In the genomic region with DNA sequence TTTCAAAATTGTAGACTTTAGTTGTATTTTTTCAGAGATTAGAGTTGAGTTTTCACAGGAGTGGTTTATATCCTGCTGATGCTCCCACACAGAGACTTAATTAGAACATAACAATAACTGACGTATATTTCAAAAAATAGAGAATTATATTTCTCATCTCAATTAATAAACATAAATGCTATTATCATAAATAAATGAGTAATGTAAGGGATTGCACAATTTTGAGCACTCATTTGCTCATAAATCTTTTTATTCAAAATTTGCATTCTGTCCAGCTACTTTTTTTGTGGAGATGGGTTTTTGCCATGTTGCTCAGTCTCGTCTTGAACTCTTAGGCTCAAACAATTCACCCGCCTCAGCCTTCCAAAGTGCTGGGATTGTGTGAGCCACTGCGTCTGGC, we compare ENCODE assay signal across 31 cellular contexts.
"Had no signal": no experiment of that assay in that cellular context is flagged by ENCODE, and none has a peak within 500 bp of the region (broad histone marks: within the 10 kb centered on the region; RNA-seq: fewer than 3 reads in every experiment).

No MANE protein-coding gene starts in this region.

- H3K27ac Mint-ChIP-seq: activated CD4-positive, alpha-beta memory T cell treated with anti-CD3 and anti-CD28 coated beads, Interleukin-2, amount 10 ng/mL, durations not matched to agents 7 days and 5 days; activated CD4-positive, alpha-beta T cell treated with anti-CD3 and anti-CD28 coated beads, Interleukin-2, amount 10 ng/mL, durations not matched to agents 7 days and 5 days; activated naive CD4-positive, alpha-beta T cell treated with anti-CD3 and anti-CD28 coated beads for 36 hours; activated naive CD4-positive, alpha-beta T cell treated with anti-CD3 and anti-CD28 coated beads, Interleukin-2, amount 50 U/mL, for 24 hours; activated naive CD8-positive, alpha-beta T cell treated with anti-CD3 and anti-CD28 coated beads for 36 hours; activated naive CD8-positive, alpha-beta T cell treated with anti-CD3 and anti-CD28 coated beads, Interleukin-2, amount 50 U/mL, for 24 hours; activated T-helper 17 cell treated with anti-CD3 and anti-CD28 coated beads, Interleukin-2, amount 50 U/mL, for 72 hours; brain; WTC11 had no signal

- H3K27me3 ChIP-seq: adrenal gland, ascending aorta, breast epithelium, cardiac muscle cell, colonic mucosa, esophagus squamous epithelium, gastrocnemius medialis, heart left ventricle had no signal

- H3K9me3 ChIP-seq: adrenal gland, ascending aorta, breast epithelium, colonic mucosa, esophagus squamous epithelium, gastrocnemius medialis had no signal

- H3K4me3 ChIP-seq: adrenal gland, ascending aorta, breast epithelium, cardiac muscle cell, colonic mucosa, esophagus squamous epithelium, gastrocnemius medialis, heart left ventricle had no signal

- H3K36me3 Mint-ChIP-seq: activated naive CD4-positive, alpha-beta T cell treated with anti-CD3 and anti-CD28 coated beads, Interleukin-2, amount 50 U/mL, for 24 hours; activated naive CD8-positive, alpha-beta T cell treated with anti-CD3 and anti-CD28 coated beads for 36 hours; brain had no signal

- H3K36me3 ChIP-seq: adrenal gland, ascending aorta, breast epithelium, cardiac muscle cell, colonic mucosa, esophagus squamous epithelium, gastrocnemius medialis, heart left ventricle had no signal

- DNase-seq: activated CD4-positive, alpha-beta memory T cell treated with anti-CD3 and anti-CD28 coated beads, Interleukin-2, amount 10 ng/mL, durations not matched to agents 7 days and 5 days; activated CD4-positive, alpha-beta T cell treated with anti-CD3 and anti-CD28 coated beads for 1 hour; activated CD4-positive, alpha-beta T cell treated with anti-CD3 and anti-CD28 coated beads for 4 hours; activated CD4-positive, alpha-beta T cell treated with anti-CD3 and anti-CD28 coated beads, Interleukin-2, amount 10 ng/mL, durations not matched to agents 7 days and 5 days; activated CD4-positive, alpha-beta T cell treated with anti-CD3 and anti-CD28 coated beads, Interleukin-2, amount 50 U/mL, for 4 hours; activated effector memory CD4-positive, alpha-beta T cell treated with Interleukin-2 at 50 U/mL for 16 hours; activated gamma-delta T cell treated with Interleukin-2 at 50 U/mL for 16 hours; activated naive CD4-positive, alpha-beta T cell treated with anti-CD3 and anti-CD28 coated beads for 36 hours; activated naive CD8-positive, alpha-beta T cell treated with anti-CD3 and anti-CD28 coated beads for 36 hours; activated naive CD8-positive, alpha-beta T cell treated with anti-CD3 and anti-CD28 coated beads, Interleukin-2, amount 50 U/mL, for 24 hours; activated T-cell treated with anti-CD3 and anti-CD28 coated beads, Interleukin-2, amount 50 U/mL, for 4 hours; adrenal gland; central memory CD4-positive, alpha-beta T cell; cerebellar nuclear complex; colonic mucosa; effector CD8-positive, alpha-beta T cell; esophagus squamous epithelium; foreskin fibroblast; gastrocnemius medialis; glutamatergic neuron; heart left ventricle; T-helper 2 cell had no signal

- H3K4me3 Mint-ChIP-seq: activated CD4-positive, alpha-beta memory T cell treated with anti-CD3 and anti-CD28 coated beads, Interleukin-2, amount 10 ng/mL, durations not matched to agents 7 days and 5 days; activated CD4-positive, alpha-beta T cell treated with anti-CD3 and anti-CD28 coated beads, Interleukin-2, amount 10 ng/mL, durations not matched to agents 7 days and 5 days; activated naive CD4-positive, alpha-beta T cell treated with anti-CD3 and anti-CD28 coated beads for 36 hours; activated naive CD4-positive, alpha-beta T cell treated with anti-CD3 and anti-CD28 coated beads, Interleukin-2, amount 50 U/mL, for 24 hours; activated naive CD8-positive, alpha-beta T cell treated with anti-CD3 and anti-CD28 coated beads for 36 hours; activated naive CD8-positive, alpha-beta T cell treated with anti-CD3 and anti-CD28 coated beads, Interleukin-2, amount 50 U/mL, for 24 hours; activated T-cell treated with anti-CD3 and anti-CD28 coated beads, Interleukin-2, amount 50 U/mL, for 4 hours; activated T-helper 17 cell treated with anti-CD3 and anti-CD28 coated beads, Interleukin-2, amount 50 U/mL, for 72 hours; brain; WTC11 had no signal

- H3K27ac ChIP-seq: adrenal gland, ascending aorta, breast epithelium, cardiac muscle cell, colonic mucosa, epithelial cell of prostate, esophagus squamous epithelium, gastrocnemius medialis, heart left ventricle, VCaP had no signal

- H3K4me1 Mint-ChIP-seq: activated CD4-positive, alpha-beta memory T cell treated with anti-CD3 and anti-CD28 coated beads, Interleukin-2, amount 10 ng/mL, durations not matched to agents 7 days and 5 days; activated CD4-positive, alpha-beta T cell treated with anti-CD3 and anti-CD28 coated beads, Interleukin-2, amount 10 ng/mL, durations not matched to agents 7 days and 5 days; activated naive CD4-positive, alpha-beta T cell treated with anti-CD3 and anti-CD28 coated beads, Interleukin-2, amount 50 U/mL, for 24 hours; activated naive CD8-positive, alpha-beta T cell treated with anti-CD3 and anti-CD28 coated beads for 36 hours; activated naive CD8-positive, alpha-beta T cell treated with anti-CD3 and anti-CD28 coated beads, Interleukin-2, amount 50 U/mL, for 24 hours; activated T-helper 17 cell treated with anti-CD3 and anti-CD28 coated beads, Interleukin-2, amount 50 U/mL, for 72 hours; brain had no signal

- H3K27me3 Mint-ChIP-seq: activated CD4-positive, alpha-beta memory T cell treated with anti-CD3 and anti-CD28 coated beads, Interleukin-2, amount 10 ng/mL, durations not matched to agents 7 days and 5 days; activated CD4-positive, alpha-beta T cell treated with anti-CD3 and anti-CD28 coated beads, Interleukin-2, amount 10 ng/mL, durations not matched to agents 7 days and 5 days; activated naive CD4-positive, alpha-beta T cell treated with anti-CD3 and anti-CD28 coated beads, Interleukin-2, amount 50 U/mL, for 24 hours; activated naive CD8-positive, alpha-beta T cell treated with anti-CD3 and anti-CD28 coated beads for 36 hours; activated naive CD8-positive, alpha-beta T cell treated with anti-CD3 and anti-CD28 coated beads, Interleukin-2, amount 50 U/mL, for 24 hours; activated T-helper 17 cell treated with anti-CD3 and anti-CD28 coated beads, Interleukin-2, amount 50 U/mL, for 72 hours had no signal

- H3K4me1 ChIP-seq: adrenal gland, ascending aorta, breast epithelium, colonic mucosa, esophagus squamous epithelium, gastrocnemius medialis, heart left ventricle had no signal

- H3K9me3 Mint-ChIP-seq: activated CD4-positive, alpha-beta T cell treated with anti-CD3 and anti-CD28 coated beads, Interleukin-2, amount 10 ng/mL, durations not matched to agents 7 days and 5 days had no signal
